ENCODE assay signal across 11 cellular contexts in the genomic region with DNA sequence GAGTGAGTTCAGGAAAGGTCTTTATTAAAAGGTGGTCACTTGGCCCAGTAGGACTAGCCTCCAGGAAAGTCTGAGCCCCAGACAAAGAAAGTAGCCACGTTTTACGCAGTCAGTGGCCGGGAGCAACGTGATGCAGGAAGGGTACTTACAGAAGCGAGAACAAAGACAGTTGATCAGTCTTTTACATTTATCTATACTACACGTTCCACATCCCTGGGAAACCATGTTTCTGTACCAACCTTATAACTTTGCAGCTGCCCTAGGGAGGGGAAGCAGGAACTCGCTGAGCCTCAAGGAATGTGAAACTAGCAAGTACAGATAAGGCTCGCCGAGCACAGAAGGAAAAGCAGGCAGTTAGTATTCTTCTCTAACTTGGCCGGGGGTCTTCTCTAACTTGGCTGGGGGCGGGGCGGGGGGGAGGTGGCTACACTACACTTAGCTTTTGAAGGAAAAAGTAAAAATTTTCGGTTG. TPM values are rescaled to one million over a fixed set of nuclear protein-coding genes. Genes with fewer than 3 reads are reported as not detected.
DNase-seq lines count a peak whose midpoint lies in the region; ATAC-seq and TF ChIP-seq lines count a peak whose summit lies in the region.
"Had no signal": no experiment of that assay in that cellular context is flagged by ENCODE, and none has a peak within 500 bp of the region (broad histone marks: within the 10 kb centered on the region; RNA-seq: fewer than 3 reads in every experiment).

No MANE protein-coding gene starts in this region.

- H3K27me3 ChIP-seq in heart left ventricle (no peaks in the 10 kb centered on the region), testis (no peaks in the 10 kb centered on the region)

- H3K27ac ChIP-seq in heart left ventricle, result peak overlapping the region in 1 of 12 donors; percentile 3
- H3K27ac ChIP-seq in testis, result peak overlapping the region in 1 of 2 donors; percentile 41
- H3K27ac ChIP-seq: VCaP had no signal

- POLR2A ChIA-PET in WTC11 (lab: Charles Lee) (no interaction called here), GM10248 (lab: Yijun Ruan, JAX) (no interaction called here)

- peaks cover 0 to 23% (median 7%) of the 10 kb centered on the region in 12 donors for H3K4me1 ChIP-seq in heart left ventricle
- peaks cover 4% of the 10 kb centered on the region for H3K4me1 ChIP-seq in testis

- TF ChIP-seq CTCF in heart left ventricle (IDR thresholded peaks at IDR 0.05) (no peak), WTC11 (IDR thresholded peaks at IDR 0.05) (no peak), fibroblast of villous mesenchyme (IDR thresholded peaks at IDR 0.05; ENCODE audit: insufficient read depth, low read depth, low read length) (no peak), testis (IDR thresholded peaks at IDR 0.05) (no peak), GM10248 (IDR thresholded peaks at IDR 0.05; ENCODE audit: control extremely low read depth, extremely low read depth, low read depth, missing control alignments) (no peak)

- H3K36me3 Mint-ChIP-seq in WTC11, result no peaks in the 10 kb centered on the region

- CTCF ChIA-PET in WTC11 (lab: Charles Lee), result interaction anchor here (0.5 to 4.4 kb wide), 11 partner anchors 9 to 268 kb away, joined by 3 to 32 read pairs (median 5); a partner anchor contains a TSS
- CTCF ChIA-PET in GM10248 (lab: Yijun Ruan, JAX), result interaction anchor here (0.9 to 4.2 kb wide), 15 partner anchors 9 to 304 kb away, joined by 3 to 35 read pairs (median 10); a partner anchor contains a TSS

- no peaks in the 10 kb centered on the region; the same call in 1 of the 2 replicates for H3K27me3 Mint-ChIP-seq in WTC11 (ENCODE audit: low read depth)

- 26 to 41% (median 40%) methylated on average over 13 of the region's 13 CpGs for WGBS in heart left ventricle, 4 donors
- WGBS in testis, 2 donors, result 14 to 25% methylated on average over 13 of the region's 13 CpGs

- peak overlapping the region; percentile 10; the same call in 1 of the 2 replicates for H3K27ac Mint-ChIP-seq in WTC11

- DNase-seq in heart left ventricle, result no peak
- no peak for DNase-seq in Right ventricle myocardium inferior (ENCODE audit: missing footprints)
- DNase-seq in WTC11 (ENCODE audit: low spot score), result no peak
- peak; percentile 45 for DNase-seq in fibroblast of villous mesenchyme (ENCODE audit: low read depth)
- peak; percentile 63 for DNase-seq in testis
- no peak for DNase-seq in SW480 (ENCODE audit: low spot score)
- no peak for DNase-seq in GM10248 (ENCODE audit: extremely low spot score)
- DNase-seq: foreskin melanocyte, NCI-H526 treated with DMSO at 0.1 percent for 48 hours had no signal

- ATAC-seq in heart left ventricle (no peak), Right ventricle myocardium inferior (no peak), WTC11 (no peak), GM18519 (IDR thresholded peaks at IDR 0.05; ENCODE audit: low FRiP score, unreplicated experiment) (no peak)

- intact Hi-C loops in heart left ventricle (cut with DNase I) (loop anchor here in 9 of 10 donors (5.0 to 10.0 kb wide), 6 partner anchors 78 to 304 kb away; a partner anchor contains a TSS), Right ventricle myocardium inferior (cut with DNase I) (no loop called here), testis (cut with DNase I; ENCODE audit: low total_unique reads) (no loop called here)

- H3K4me3 Mint-ChIP-seq in WTC11, result peak overlapping the region; percentile 43

- TF ChIP-seq POLR2A in heart left ventricle (IDR thresholded peaks at IDR 0.05) (no peak), testis (IDR thresholded peaks at IDR 0.05) (no peak)

- no peaks in the 10 kb centered on the region for H3K9me3 Mint-ChIP-seq in WTC11

- H3K4me1 Mint-ChIP-seq in WTC11, result peaks cover 25% of the 10 kb centered on the region

- no peaks in the 10 kb centered on the region for H3K36me3 ChIP-seq in heart left ventricle
- H3K36me3 ChIP-seq in testis (ENCODE audit: low read depth, missing control alignments), result no peaks in the 10 kb centered on the region

- no peaks in the 10 kb centered on the region for H3K9me3 ChIP-seq in heart left ventricle
- no peaks in the 10 kb centered on the region for H3K9me3 ChIP-seq in testis

- H3K4me3 ChIP-seq in heart left ventricle (peak overlapping the region in 8 of 12 donors; percentile 40 to 64 (median 53)), fibroblast of villous mesenchyme (ENCODE audit: low read depth, low read length) (peak overlapping the region; percentile 66), testis (peak overlapping the region in 1 of 2 donors; percentile 55)

TF ChIP-seq in WTC11, 78 proteins besides CTCF, POLR2A, EP300 and RAD21 (continues in another document):
- TF ChIP-seq, protein P1, sequence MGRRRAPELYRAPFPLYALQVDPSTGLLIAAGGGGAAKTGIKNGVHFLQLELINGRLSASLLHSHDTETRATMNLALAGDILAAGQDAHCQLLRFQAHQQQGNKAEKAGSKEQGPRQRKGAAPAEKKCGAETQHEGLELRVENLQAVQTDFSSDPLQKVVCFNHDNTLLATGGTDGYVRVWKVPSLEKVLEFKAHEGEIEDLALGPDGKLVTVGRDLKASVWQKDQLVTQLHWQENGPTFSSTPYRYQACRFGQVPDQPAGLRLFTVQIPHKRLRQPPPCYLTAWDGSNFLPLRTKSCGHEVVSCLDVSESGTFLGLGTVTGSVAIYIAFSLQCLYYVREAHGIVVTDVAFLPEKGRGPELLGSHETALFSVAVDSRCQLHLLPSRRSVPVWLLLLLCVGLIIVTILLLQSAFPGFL (CRISPR knock-in tag; IDR thresholded peaks at IDR 0.05; ENCODE audit: borderline replicate concordance), result no peak
- TF ChIP-seq FOXK1 (CRISPR knock-in tag; IDR thresholded peaks at IDR 0.05) (no peak), ZNF317 (CRISPR knock-in tag; IDR thresholded peaks at IDR 0.05; ENCODE audit: borderline replicate concordance, low read depth) (no peak), ZNF671 (CRISPR knock-in tag; IDR thresholded peaks at IDR 0.05) (no peak), NR3C1 (CRISPR knock-in tag; conservative IDR thresholded peaks at IDR 0.05; ENCODE audit: low read depth) (no peak), ZNF219 (CRISPR knock-in tag; IDR thresholded peaks at IDR 0.05; ENCODE audit: borderline replicate concordance) (no peak)
- TF ChIP-seq, protein P2, sequence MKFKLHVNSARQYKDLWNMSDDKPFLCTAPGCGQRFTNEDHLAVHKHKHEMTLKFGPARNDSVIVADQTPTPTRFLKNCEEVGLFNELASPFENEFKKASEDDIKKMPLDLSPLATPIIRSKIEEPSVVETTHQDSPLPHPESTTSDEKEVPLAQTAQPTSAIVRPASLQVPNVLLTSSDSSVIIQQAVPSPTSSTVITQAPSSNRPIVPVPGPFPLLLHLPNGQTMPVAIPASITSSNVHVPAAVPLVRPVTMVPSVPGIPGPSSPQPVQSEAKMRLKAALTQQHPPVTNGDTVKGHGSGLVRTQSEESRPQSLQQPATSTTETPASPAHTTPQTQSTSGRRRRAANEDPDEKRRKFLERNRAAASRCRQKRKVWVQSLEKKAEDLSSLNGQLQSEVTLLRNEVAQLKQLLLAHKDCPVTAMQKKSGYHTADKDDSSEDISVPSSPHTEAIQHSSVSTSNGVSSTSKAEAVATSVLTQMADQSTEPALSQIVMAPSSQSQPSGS (CRISPR knock-in tag; IDR thresholded peaks at IDR 0.05; ENCODE audit: borderline replicate concordance, low read depth), result no peak
- TF ChIP-seq, protein P3, sequence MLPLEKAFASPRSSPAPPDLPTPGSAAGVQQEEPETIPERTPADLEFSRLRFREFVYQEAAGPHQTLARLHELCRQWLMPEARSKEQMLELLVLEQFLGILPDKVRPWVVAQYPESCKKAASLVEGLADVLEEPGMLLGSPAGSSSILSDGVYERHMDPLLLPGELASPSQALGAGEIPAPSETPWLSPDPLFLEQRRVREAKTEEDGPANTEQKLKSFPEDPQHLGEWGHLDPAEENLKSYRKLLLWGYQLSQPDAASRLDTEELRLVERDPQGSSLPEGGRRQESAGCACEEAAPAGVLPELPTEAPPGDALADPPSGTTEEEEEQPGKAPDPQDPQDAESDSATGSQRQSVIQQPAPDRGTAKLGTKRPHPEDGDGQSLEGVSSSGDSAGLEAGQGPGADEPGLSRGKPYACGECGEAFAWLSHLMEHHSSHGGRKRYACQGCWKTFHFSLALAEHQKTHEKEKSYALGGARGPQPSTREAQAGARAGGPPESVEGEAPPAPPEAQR (CRISPR knock-in tag; IDR thresholded peaks at IDR 0.05), result no peak

RNA-seq across cellular contexts. Expression of a gene that starts 3.4 kb away (rescaled TPM):
- 1 to 10 TPM in 4 of 9 donors, under 1 TPM in 4, not detected in 1; 0.11 to 5.9 (median 1.0) TPM for total RNA-seq in heart left ventricle
- polyA plus RNA-seq in heart left ventricle, result under 1 TPM; 0.04 to 0.07 TPM
- 0.54 TPM for total RNA-seq in Right ventricle myocardium inferior
- total RNA-seq in WTC11 (2021), result 18.4 to 24.0 TPM (median 21.1 TPM) in 3 replicates
- total RNA-seq in fibroblast of villous mesenchyme, result 12.9 and 22.9 TPM in 2 replicates
- 10 to 100 TPM; 50.9 to 66.0 TPM for total RNA-seq in testis
- 28.7 TPM for polyA plus RNA-seq in testis (ENCODE audit: insufficient read depth, low read depth, low replicate concordance)

RNA-seq across cellular contexts. Expression of a gene that starts 21.6 kb away (rescaled TPM):
- total RNA-seq in heart left ventricle, result 10 to 100 TPM in 2 of 9 donors, 1 to 10 TPM in 7; 5.8 to 11.0 (median 9.0) TPM
- 1 to 10 TPM; 8.5 to 9.0 TPM for polyA plus RNA-seq in heart left ventricle
- 8.3 TPM for total RNA-seq in Right ventricle myocardium inferior
- 28.5 to 34.2 TPM (median 30.8 TPM) in 3 replicates for total RNA-seq in WTC11 (2021)
- total RNA-seq in fibroblast of villous mesenchyme, result 11.2 and 11.9 TPM in 2 replicates
- total RNA-seq in testis, result 10 to 100 TPM; 12.3 to 14.9 TPM
- 9.0 TPM for polyA plus RNA-seq in testis (ENCODE audit: insufficient read depth, low read depth, low replicate concordance)

RNA-seq across cellular contexts. Expression of a gene that starts 25.8 kb away (rescaled TPM):
- total RNA-seq in heart left ventricle (10 to 100 TPM; 13.0 to 38.2 (median 23.6) TPM), Right ventricle myocardium inferior (15.6 TPM), WTC11 (2021) (12.8 to 15.6 TPM (median 13.7 TPM) in 3 replicates), fibroblast of villous mesenchyme (11.9 and 20.7 TPM in 2 replicates), testis (10 to 100 TPM; 13.9 to 19.4 TPM)
- polyA plus RNA-seq in heart left ventricle (10 to 100 TPM; 28.2 to 34.8 TPM), testis (ENCODE audit: insufficient read depth, low read depth, low replicate concordance) (18.3 TPM)

Comparison
In these comparisons a context has a peak if more than half of its experiments do, and no peak if none do; other contexts are left out.
1. intact Hi-C loops: an anchor here in heart left ventricle (5.0 to 10.0 kb wide); none called in Right ventricle myocardium inferior and testis.
2. DNase-seq: peak in fibroblast of villous mesenchyme (single experiment) and testis (single experiment); none in heart left ventricle (0 of 5), Right ventricle myocardium inferior (single experiment), WTC11 (single experiment), SW480 (single experiment) and GM10248 (single experiment).